15 cellular contexts compared by ENCODE assay signal in genomic region chr17:65463242-65463641, GRCh38.
DNase-seq lines count a peak whose midpoint lies in the region; ATAC-seq and TF ChIP-seq lines count a peak whose summit lies in the region.
"Had no signal": no experiment of that assay in that cellular context is flagged by ENCODE, and none has a peak within 500 bp of the region (broad histone marks: within the 10 kb centered on the region; RNA-seq: fewer than 3 reads in every experiment).

No MANE protein-coding gene starts in this region.

- H3K9ac ChIP-seq in mesenchymal stem cell (ENCODE audit: low read length), result no peak overlapping the region
- H3K9ac ChIP-seq: BLaER1 treated with 17β-estradiol and CSF1 and Interleukin-3, amounts not matched to agents 10 nM and 100 nM; parathyroid adenoma had no signal

- no peaks in the 10 kb centered on the region for H3K79me1 ChIP-seq in mesenchymal stem cell (replicated peaks; ENCODE audit: low read length, poor library complexity, severe bottlenecking)

- no peak overlapping the region for H3K14ac ChIP-seq in mesenchymal stem cell (ENCODE audit: low read length in 2 of 2)

- H3K27me3 ChIP-seq in adrenal gland (no peaks in the 10 kb centered on the region), mesenchymal stem cell (ENCODE audit: control insufficient read depth in 1 of 2, insufficient read depth in 1 of 2, low read length in 2 of 2) (peaks cover 16 to 23% of the 10 kb centered on the region in 2 experiments), thyroid gland (no peaks in the 10 kb centered on the region)
- H3K27me3 ChIP-seq: BLaER1 treated with 17β-estradiol and CSF1 and Interleukin-3, amounts not matched to agents 10 nM and 100 nM had no signal

- intact Hi-C loops in adrenal gland (cut with DNase I), result no loop called here
- intact Hi-C loops in thyroid gland (cut with DNase I), result no loop called here

- no peak overlapping the region for H2BK15ac ChIP-seq in mesenchymal stem cell (ENCODE audit: low read depth, poor library complexity, severe bottlenecking)

- H3K4ac ChIP-seq in mesenchymal stem cell (ENCODE audit: low read depth in 1 of 2, low read length in 2 of 2), result no peak overlapping the region

- peaks cover 40% of the 10 kb centered on the region for H3K4me1 Mint-ChIP-seq in nephron progenitor cell
- H3K4me1 Mint-ChIP-seq: stimulated activated naive B cell treated with anti-CD40 and anti-IgM and Interleukin-4, amounts not matched to agents 10 μg/mL and 1 μg/mL and 100 μg/mL, for 72 hours had no signal

- TF ChIP-seq POLR2A in adrenal gland (IDR thresholded peaks at IDR 0.05) (no peak), thyroid gland (IDR thresholded peaks at IDR 0.05) (peak in 1 of 2 donors; percentile 21)

- H3K36me3 ChIP-seq in adrenal gland (replicated peaks in 1 of 2) (no peaks in the 10 kb centered on the region), mesenchymal stem cell (ENCODE audit: control insufficient read depth in 1 of 2, insufficient read depth in 2 of 2, low read depth in 1 of 2, low read length in 2 of 2) (no peaks in the 10 kb centered on the region), thyroid gland (no peaks in the 10 kb centered on the region)
- H3K36me3 ChIP-seq: BLaER1 treated with 17β-estradiol and CSF1 and Interleukin-3, amounts not matched to agents 10 nM and 100 nM; HAP-1 had no signal

- no peaks in the 10 kb centered on the region for H3K36me3 Mint-ChIP-seq in nephron progenitor cell (ENCODE audit: low read depth)
- H3K36me3 Mint-ChIP-seq: stimulated activated naive B cell treated with anti-CD40 and anti-IgM and Interleukin-4, amounts not matched to agents 10 μg/mL and 1 μg/mL and 100 μg/mL, for 72 hours had no signal

- H2BK12ac ChIP-seq in mesenchymal stem cell (ENCODE audit: low read length in 2 of 2), result no peak overlapping the region

- no peak overlapping the region for H2AK5ac ChIP-seq in mesenchymal stem cell (ENCODE audit: low read length, severe bottlenecking)

- peaks cover 4% of the 10 kb centered on the region for H3K27me3 Mint-ChIP-seq in nephron progenitor cell (ENCODE audit: low read depth, poor library complexity)

- no peaks in the 10 kb centered on the region for H3K9me3 ChIP-seq in adrenal gland (replicated peaks in 1 of 3)
- no peaks in the 10 kb centered on the region for H3K9me3 ChIP-seq in mesenchymal stem cell (ENCODE audit: control insufficient read depth, low read length)
- H3K9me3 ChIP-seq in thyroid gland, result no peaks in the 10 kb centered on the region
- H3K9me3 ChIP-seq: HAP-1 had no signal

- H2BK120ac ChIP-seq in mesenchymal stem cell (ENCODE audit: low read depth, low read length), result no peak overlapping the region

- H3K4me3 ChIP-seq in adrenal gland, result no peak overlapping the region
- no peak overlapping the region for H3K4me3 ChIP-seq in fibroblast of mammary gland (ENCODE audit: control insufficient read depth, low read depth, low read length)
- no peak overlapping the region for H3K4me3 ChIP-seq in mesenchymal stem cell (ENCODE audit: insufficient read depth in 1 of 2, low read depth in 1 of 2, low read length in 2 of 2)
- no peak overlapping the region for H3K4me3 ChIP-seq in thyroid gland (replicated peaks in 1 of 3)
- H3K4me3 ChIP-seq: BLaER1 treated with 17β-estradiol and CSF1 and Interleukin-3, amounts not matched to agents 10 nM and 100 nM; HAP-1 had no signal

- H3K4me1 ChIP-seq in adrenal gland (replicated peaks in 1 of 2), result no peaks in the 10 kb centered on the region
- H3K4me1 ChIP-seq in mesenchymal stem cell (ENCODE audit: control insufficient read depth, insufficient read depth, low read depth, low read length), result peaks cover 3% of the 10 kb centered on the region
- peaks cover 14 to 30% of the 10 kb centered on the region in 2 donors for H3K4me1 ChIP-seq in thyroid gland
- H3K4me1 ChIP-seq: HAP-1, parathyroid adenoma had no signal

- 75 to 84% (median 79%) methylated on average over 5 to 9 of the region's 9 CpGs for WGBS in adrenal gland, 4 donors
- 86% methylated on average over 9 of the region's 9 CpGs for WGBS in mesenchymal stem cell
- 27 to 28% methylated on average over 9 of the region's 9 CpGs for WGBS in thyroid gland, 2 donors

- no peak overlapping the region for H2AFZ ChIP-seq in mesenchymal stem cell (ENCODE audit: low read depth, low read length)
- H2AFZ ChIP-seq: parathyroid adenoma had no signal

- TF ChIP-seq CTCF in adrenal gland (IDR thresholded peaks at IDR 0.05) (no peak), fibroblast of mammary gland (conservative IDR thresholded peaks at IDR 0.05; ENCODE audit: control insufficient read depth, insufficient read depth, low read depth, low read length) (no peak), thyroid gland (IDR thresholded peaks at IDR 0.05) (no peak), nephron progenitor cell (IDR thresholded peaks at IDR 0.05) (no peak)

- ATAC-seq in GM19324 (IDR thresholded peaks at IDR 0.05; ENCODE audit: low FRiP score, unreplicated experiment), result no peak
- ATAC-seq: stimulated activated naive B cell treated with anti-CD40 and anti-IgM and Interleukin-4, amounts not matched to agents 10 μg/mL and 1 μg/mL and 100 μg/mL, for 72 hours had no signal

- DNase-seq in adrenal gland, result peak in 6 of 7 donors; percentile 39 to 80 (median 42)
- DNase-seq in fibroblast of mammary gland (ENCODE audit: low read depth), result peak; percentile 90
- DNase-seq in mesenchymal stem cell, result no peak
- peak; percentile 92 to 95 for DNase-seq in thyroid gland
- DNase-seq in NK-92 treated with Interleukin-12 subunit alpha and Interleukin-12 subunit beta, amount 100 ng/mL, for 24 hours (lab: John Stamatoyannopoulos, UW), result no peak
- DNase-seq in nephron progenitor cell, result no peak
- no peak for DNase-seq in GM19238 (ENCODE audit: insufficient read length, low spot score)
- DNase-seq: effector CD4-positive, alpha-beta T cell; NCI-H2171 treated with DMSO at 0.1 percent for 48 hours; stimulated activated CD4-positive, alpha-beta T cell treated with anti-CD3 and anti-CD28 coated beads, Interleukin-4, amount 100 ng/mL, for 24 hours; stimulated activated naive B cell treated with anti-CD40 and anti-IgM and Interleukin-4, amounts not matched to agents 10 μg/mL and 1 μg/mL and 100 μg/mL, for 72 hours had no signal

- H3K4me3 Mint-ChIP-seq in nephron progenitor cell, result no peak overlapping the region
- H3K4me3 Mint-ChIP-seq: stimulated activated naive B cell treated with anti-CD40 and anti-IgM and Interleukin-4, amounts not matched to agents 10 μg/mL and 1 μg/mL and 100 μg/mL, for 72 hours had no signal

- peaks cover 4% of the 10 kb centered on the region for H3K9me3 Mint-ChIP-seq in nephron progenitor cell
- H3K9me3 Mint-ChIP-seq: stimulated activated naive B cell treated with anti-CD40 and anti-IgM and Interleukin-4, amounts not matched to agents 10 μg/mL and 1 μg/mL and 100 μg/mL, for 72 hours had no signal

- no peak overlapping the region for H3K18ac ChIP-seq in mesenchymal stem cell (ENCODE audit: low read depth in 1 of 2, low read length in 2 of 2)

- H3K27ac Mint-ChIP-seq in nephron progenitor cell, result no peak overlapping the region
- H3K27ac Mint-ChIP-seq: stimulated activated naive B cell treated with anti-CD40 and anti-IgM and Interleukin-4, amounts not matched to agents 10 μg/mL and 1 μg/mL and 100 μg/mL, for 72 hours had no signal

- peak overlapping the region in 1 of 5 donors; percentile 70 for H3K27ac ChIP-seq in adrenal gland
- no peak overlapping the region for H3K27ac ChIP-seq in mesenchymal stem cell (ENCODE audit: low read length, poor library complexity, severe bottlenecking)
- peak overlapping the region; percentile 58 to 74 (median 62) for H3K27ac ChIP-seq in thyroid gland
- H3K27ac ChIP-seq: BLaER1 treated with 17β-estradiol and CSF1 and Interleukin-3, amounts not matched to agents 10 nM and 100 nM; parathyroid adenoma had no signal

- H4K8ac ChIP-seq in mesenchymal stem cell (ENCODE audit: low read length), result peak overlapping the region; percentile 36

- no peak overlapping the region for H3K23ac ChIP-seq in mesenchymal stem cell (ENCODE audit: low read length in 2 of 2)

- no peak overlapping the region for H2BK5ac ChIP-seq in mesenchymal stem cell (ENCODE audit: low read depth, low read length, poor library complexity, severe bottlenecking)

- H3K4me2 ChIP-seq in mesenchymal stem cell (ENCODE audit: low read length, poor library complexity, severe bottlenecking), result no peak overlapping the region
- H3K4me2 ChIP-seq: BLaER1 treated with 17β-estradiol and CSF1 and Interleukin-3, amounts not matched to agents 10 nM and 100 nM had no signal

- H4K91ac ChIP-seq in mesenchymal stem cell (ENCODE audit: low read length), result no peak overlapping the region

Comparison
In these comparisons a context has a peak if more than half of its experiments do, and no peak if none do; other contexts are left out.
1. DNase-seq: peak in adrenal gland (6 of 7), fibroblast of mammary gland (single experiment) and thyroid gland (2 of 2); none in mesenchymal stem cell (single experiment), NK-92 treated with Interleukin-12 subunit alpha and Interleukin-12 subunit beta, amount 100 ng/mL, for 24 hours (single experiment), nephron progenitor cell (single experiment) and GM19238 (single experiment).